In the genomic region with DNA sequence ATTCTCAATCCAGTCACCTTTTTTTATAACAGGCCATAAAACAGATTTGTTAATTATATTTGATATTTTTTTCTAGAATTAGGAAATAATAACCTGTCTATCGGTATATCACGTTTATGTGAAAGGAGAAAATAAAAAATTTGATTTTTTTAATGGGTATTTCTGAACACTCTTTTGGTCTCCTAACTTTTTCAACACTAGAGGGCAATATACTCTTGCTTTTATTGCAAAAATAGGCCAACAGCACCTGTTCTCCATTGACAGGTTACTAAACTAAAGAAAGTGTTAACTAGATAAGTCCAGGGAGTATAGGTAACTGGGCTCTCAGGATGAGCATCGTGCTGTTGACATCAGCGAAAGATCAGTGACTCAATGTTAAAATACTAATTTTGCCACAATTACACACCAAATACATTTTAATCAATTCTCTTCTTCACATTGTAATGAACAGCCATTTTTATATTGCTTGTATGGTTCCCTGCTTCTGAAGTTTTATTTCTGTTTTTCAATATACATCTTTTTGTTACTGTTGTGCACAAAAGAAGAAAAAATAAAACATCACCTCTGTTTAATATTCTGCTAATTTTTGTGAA, we compare ENCODE assay signal across 9 cellular contexts. TPM values are rescaled to one million over a fixed set of nuclear protein-coding genes. Genes with fewer than 3 reads are reported as not detected.
DNase-seq lines count a peak whose midpoint lies in the region; ATAC-seq and TF ChIP-seq lines count a peak whose summit lies in the region.
"Had no signal": no experiment of that assay in that cellular context is flagged by ENCODE, and none has a peak within 500 bp of the region (broad histone marks: within the 10 kb centered on the region; RNA-seq: fewer than 3 reads in every experiment).

No MANE protein-coding gene starts in this region.

- no peaks in the 10 kb centered on the region for H4K20me1 ChIP-seq in OCI-LY3 (ENCODE audit: insufficient read depth, low read length)

- no peaks in the 10 kb centered on the region for H3K79me2 ChIP-seq in OCI-LY3 (ENCODE audit: low read length)

- TF ChIP-seq CTCF in OCI-LY3 (IDR thresholded peaks at IDR 0.05; ENCODE audit: low read depth, low read length) (peak; percentile 80), fibroblast of pulmonary artery (IDR thresholded peaks at IDR 0.05; ENCODE audit: low read length, missing control alignments) (peak; percentile 61), upper lobe of right lung (IDR thresholded peaks at IDR 0.05) (peak; percentile 51), esophagus muscularis mucosa (IDR thresholded peaks at IDR 0.05) (peak in 1 of 3 experiments; percentile 44)

- H2AFZ ChIP-seq in OCI-LY3 (ENCODE audit: low read depth, low read length): no peak overlapping the region

- ATAC-seq in GM18870 (IDR thresholded peaks at IDR 0.05; ENCODE audit: unreplicated experiment) (peak; percentile 76), HG03469 (IDR thresholded peaks at IDR 0.05; ENCODE audit: unreplicated experiment) (peak; percentile 82), upper lobe of right lung (no peak)
- ATAC-seq in stimulated activated effector memory CD8-positive, alpha-beta T cell treated with anti-CD3 and anti-CD28 coated beads, Interleukin-12 subunit alpha, Interleukin-12 subunit beta, amount 100 ng/mL, for 72 hours: no peak

- no peak overlapping the region for H3K27ac ChIP-seq in CD4-positive, alpha-beta memory T cell (ENCODE audit: low read depth, low read length)
- H3K27ac ChIP-seq in OCI-LY3 (ENCODE audit: low read length) (no peak overlapping the region), upper lobe of right lung (no peak overlapping the region), esophagus muscularis mucosa (replicated peaks in 1 of 4) (no peak overlapping the region)

- TF ChIP-seq POLR2A in esophagus muscularis mucosa (IDR thresholded peaks at IDR 0.05; ENCODE audit: low read depth): no peak

- H3K4me1 ChIP-seq in CD4-positive, alpha-beta memory T cell (ENCODE audit: insufficient read depth, low read length): no peaks in the 10 kb centered on the region
- H3K4me1 ChIP-seq in OCI-LY3 (ENCODE audit: low read length) (0 out of 2 replicates have a peak, but pooled peaks cover 2% of the 10 kb centered on the region), upper lobe of right lung (no peaks in the 10 kb centered on the region), esophagus muscularis mucosa (no peaks in the 10 kb centered on the region)

- intact Hi-C loops in CD4-positive, alpha-beta memory T cell (cut with micrococcal nuclease): no loop called here
- intact Hi-C loops in upper lobe of right lung (cut with DNase I) (no loop called here), esophagus muscularis mucosa (cut with DNase I) (no loop called here)

- CTCF ChIA-PET in CD4-positive, alpha-beta memory T cell (lab: Charles Lee; ENCODE audit: partially characterized antibody): no interaction called here

- POLR2A ChIA-PET in CD4-positive, alpha-beta memory T cell (lab: Charles Lee; ENCODE audit: partially characterized antibody): no interaction called here

- 16% methylated on average over 4 of the region's 4 CpGs for WGBS in esophagus muscularis mucosa

- H3K27me3 ChIP-seq in CD4-positive, alpha-beta memory T cell (ENCODE audit: insufficient read depth, low read length): no peaks in the 10 kb centered on the region
- H3K27me3 ChIP-seq in OCI-LY3 (ENCODE audit: low read depth, low read length) (no peaks in the 10 kb centered on the region), upper lobe of right lung (no peaks in the 10 kb centered on the region), esophagus muscularis mucosa (peaks cover 0 to 4% (median 0%) of the 10 kb centered on the region in 4 donors)

- H3K9me3 ChIP-seq in CD4-positive, alpha-beta memory T cell (ENCODE audit: control insufficient read depth in 1 of 2, low read length in 2 of 2): no peaks in the 10 kb centered on the region
- no peaks in the 10 kb centered on the region for H3K9me3 ChIP-seq in OCI-LY3 (ENCODE audit: insufficient read depth, low read length)
- no peaks in the 10 kb centered on the region for H3K9me3 ChIP-seq in upper lobe of right lung
- H3K9me3 ChIP-seq in esophagus muscularis mucosa: no peaks in the 10 kb centered on the region

- H3K27ac Mint-ChIP-seq in CD4-positive, alpha-beta memory T cell: no peak overlapping the region
- H3K27ac Mint-ChIP-seq in stimulated activated effector memory CD8-positive, alpha-beta T cell treated with anti-CD3 and anti-CD28 coated beads, Interleukin-12 subunit alpha, Interleukin-12 subunit beta, amount 100 ng/mL, for 72 hours: no peak overlapping the region
- H3K27ac Mint-ChIP-seq: IgD-negative memory B cell had no signal

- H3K27me3 Mint-ChIP-seq in CD4-positive, alpha-beta memory T cell: no peaks in the 10 kb centered on the region
- H3K27me3 Mint-ChIP-seq: IgD-negative memory B cell had no signal

- no peak overlapping the region for H3K4me3 Mint-ChIP-seq in CD4-positive, alpha-beta memory T cell
- no peak overlapping the region for H3K4me3 Mint-ChIP-seq in stimulated activated effector memory CD8-positive, alpha-beta T cell treated with anti-CD3 and anti-CD28 coated beads, Interleukin-12 subunit alpha, Interleukin-12 subunit beta, amount 100 ng/mL, for 72 hours
- H3K4me3 Mint-ChIP-seq: IgD-negative memory B cell had no signal

- DNase-seq in CD4-positive, alpha-beta memory T cell: peak in 4 of 5 donors; percentile 0 to 18 (median 8)
- DNase-seq in fibroblast of pulmonary artery (ENCODE audit: low read depth) (peak; percentile 13), upper lobe of right lung (no peak), esophagus muscularis mucosa (ENCODE audit: extremely low spot score) (no peak)
- DNase-seq in stimulated activated effector memory CD8-positive, alpha-beta T cell treated with anti-CD3 and anti-CD28 coated beads, Interleukin-12 subunit alpha, Interleukin-12 subunit beta, amount 100 ng/mL, for 72 hours (ENCODE audit: low spot score in 2 of 2): no peak

- peaks cover 0 to 2% (median 0%) of the 10 kb centered on the region in 8 donors for H3K9me3 Mint-ChIP-seq in CD4-positive, alpha-beta memory T cell
- H3K9me3 Mint-ChIP-seq in stimulated activated effector memory CD8-positive, alpha-beta T cell treated with anti-CD3 and anti-CD28 coated beads, Interleukin-12 subunit alpha, Interleukin-12 subunit beta, amount 100 ng/mL, for 72 hours: no peaks in the 10 kb centered on the region
- H3K9me3 Mint-ChIP-seq: IgD-negative memory B cell had no signal

- H3K36me3 ChIP-seq in CD4-positive, alpha-beta memory T cell (ENCODE audit: insufficient read depth, low read length): no peaks in the 10 kb centered on the region
- H3K36me3 ChIP-seq in OCI-LY3 (replicated peaks; ENCODE audit: low read depth, low read length) (no peaks in the 10 kb centered on the region), upper lobe of right lung (no peaks in the 10 kb centered on the region), esophagus muscularis mucosa (no peaks in the 10 kb centered on the region)

- no peaks in the 10 kb centered on the region for H3K36me3 Mint-ChIP-seq in CD4-positive, alpha-beta memory T cell
- H3K36me3 Mint-ChIP-seq in stimulated activated effector memory CD8-positive, alpha-beta T cell treated with anti-CD3 and anti-CD28 coated beads, Interleukin-12 subunit alpha, Interleukin-12 subunit beta, amount 100 ng/mL, for 72 hours: no peaks in the 10 kb centered on the region
- H3K36me3 Mint-ChIP-seq: IgD-negative memory B cell had no signal

- no peak overlapping the region for H3K9ac ChIP-seq in OCI-LY3 (ENCODE audit: low read length)

- no peak overlapping the region for H3K4me3 ChIP-seq in CD4-positive, alpha-beta memory T cell (ENCODE audit: low read length in 2 of 2)
- H3K4me3 ChIP-seq in OCI-LY3 (ENCODE audit: low read length) (no peak overlapping the region), fibroblast of pulmonary artery (replicated peaks; ENCODE audit: low read depth, low read length) (no peak overlapping the region), upper lobe of right lung (no peak overlapping the region), esophagus muscularis mucosa (no peak overlapping the region)

- H3K4me2 ChIP-seq in OCI-LY3 (ENCODE audit: low read length): peak overlapping the region; percentile 25; the same call in 1 of the 2 replicates

- no peaks in the 10 kb centered on the region for H3K4me1 Mint-ChIP-seq in CD4-positive, alpha-beta memory T cell
- H3K4me1 Mint-ChIP-seq in stimulated activated effector memory CD8-positive, alpha-beta T cell treated with anti-CD3 and anti-CD28 coated beads, Interleukin-12 subunit alpha, Interleukin-12 subunit beta, amount 100 ng/mL, for 72 hours: no peaks in the 10 kb centered on the region
- H3K4me1 Mint-ChIP-seq: IgD-negative memory B cell had no signal

- TF ChIP-seq EP300 in esophagus muscularis mucosa (IDR thresholded peaks at IDR 0.05): no peak

RNA-seq across cellular contexts. Expression of a gene that starts 22.8 kb away (rescaled TPM):
- not detected for total RNA-seq in CD4-positive, alpha-beta memory T cell
- polyA plus RNA-seq in CD4-positive, alpha-beta memory T cell: not detected
- total RNA-seq in upper lobe of right lung: not detected
- not detected for total RNA-seq in esophagus muscularis mucosa
- polyA plus RNA-seq: IgD-negative memory B cell had no signal

Comparison
In these comparisons a context has a peak if more than half of its experiments do, and no peak if none do; other contexts are left out.
1. DNase-seq: peak in CD4-positive, alpha-beta memory T cell (4 of 5) and fibroblast of pulmonary artery (single experiment); none in upper lobe of right lung (single experiment), stimulated activated effector memory CD8-positive, alpha-beta T cell treated with anti-CD3 and anti-CD28 coated beads, Interleukin-12 subunit alpha, Interleukin-12 subunit beta, amount 100 ng/mL, for 72 hours (0 of 2) and esophagus muscularis mucosa (single experiment).
2. ATAC-seq: peak in GM18870 (single experiment) and HG03469 (single experiment); none in upper lobe of right lung (single experiment) and stimulated activated effector memory CD8-positive, alpha-beta T cell treated with anti-CD3 and anti-CD28 coated beads, Interleukin-12 subunit alpha, Interleukin-12 subunit beta, amount 100 ng/mL, for 72 hours (single experiment).